Comparison of ENCODE assay signal across 24 cellular contexts in genomic region chr6:158777510-158777909, GRCh38. TPM values are rescaled to one million over a fixed set of nuclear protein-coding genes. Genes with fewer than 3 reads are reported as not detected.
DNase-seq lines count a peak whose midpoint lies in the region; ATAC-seq and TF ChIP-seq lines count a peak whose summit lies in the region.
"Had no signal": no experiment of that assay in that cellular context is flagged by ENCODE, and none has a peak within 500 bp of the region (broad histone marks: within the 10 kb centered on the region; RNA-seq: fewer than 3 reads in every experiment).

No MANE protein-coding gene starts in this region.

- in situ Hi-C loops in transverse colon (cut with MboI; ENCODE audit: low pct_ligation_motif_present in 1 of 4, low pct_unique_long_range_greater_than_20kb in 1 of 4, low sequenced_read_pairs in 3 of 4), result no loop called here
- in situ Hi-C loops in brain microvascular endothelial cell (cut with HindIII; ENCODE audit: low pct_ligation_motif_present, low sequenced_read_pairs), result no loop called here

- no peaks in the 10 kb centered on the region for H3K9me3 Mint-ChIP-seq in activated naive CD4-positive, alpha-beta T cell treated with anti-CD3 and anti-CD28 coated beads for 36 hours
- H3K9me3 Mint-ChIP-seq in activated CD4-positive, alpha-beta memory T cell treated with anti-CD3 and anti-CD28 coated beads, Interleukin-2, amount 10 ng/mL, durations not matched to agents 7 days and 5 days, result no peaks in the 10 kb centered on the region
- H3K9me3 Mint-ChIP-seq: CD14-positive monocyte; T-helper 1 cell treated with Interleukin-12 subunit alpha and Interleukin-12 subunit beta and Interleukin-4 antibody, amounts not matched to agents 30 μg/mL and 1 μg/mL, for 36 hours had no signal

- intact Hi-C loops in activated naive CD4-positive, alpha-beta T cell treated with anti-CD3 and anti-CD28 coated beads for 36 hours (cut with micrococcal nuclease), result no loop called here
- intact Hi-C loops in transverse colon (cut with DNase I; ENCODE audit: low total_unique reads), result no loop called here

- H4K20me1 ChIP-seq in hepatocyte (ENCODE audit: insufficient read depth, poor library complexity, severe bottlenecking), result peaks cover 29% of the 10 kb centered on the region

- no peak for TF ChIP-seq EP300 in transverse colon (IDR thresholded peaks at IDR 0.05; ENCODE audit: low read depth)

- H3K79me2 ChIP-seq in hepatocyte, result peaks cover 90% of the 10 kb centered on the region

- no peak overlapping the region for H2AFZ ChIP-seq in hepatocyte

- peaks cover 50% of the 10 kb centered on the region for H3K4me1 Mint-ChIP-seq in activated naive CD4-positive, alpha-beta T cell treated with anti-CD3 and anti-CD28 coated beads for 36 hours (ENCODE audit: low read depth)
- peaks cover 50% of the 10 kb centered on the region for H3K4me1 Mint-ChIP-seq in activated CD4-positive, alpha-beta memory T cell treated with anti-CD3 and anti-CD28 coated beads, Interleukin-2, amount 10 ng/mL, durations not matched to agents 7 days and 5 days

- peaks cover 64% of the 10 kb centered on the region for H3K36me3 Mint-ChIP-seq in activated naive CD4-positive, alpha-beta T cell treated with anti-CD3 and anti-CD28 coated beads for 36 hours (ENCODE audit: low read depth)
- H3K36me3 Mint-ChIP-seq in activated CD4-positive, alpha-beta memory T cell treated with anti-CD3 and anti-CD28 coated beads, Interleukin-2, amount 10 ng/mL, durations not matched to agents 7 days and 5 days (ENCODE audit: low read depth), result peaks cover 90% of the 10 kb centered on the region

- peaks cover 29% of the 10 kb centered on the region for H3K4me1 ChIP-seq in hepatocyte (ENCODE audit: insufficient read depth)
- H3K4me1 ChIP-seq in transverse colon, result peaks cover 9 to 62% (median 36%) of the 10 kb centered on the region in 4 donors

- no peak for DNase-seq in activated naive CD4-positive, alpha-beta T cell treated with anti-CD3 and anti-CD28 coated beads for 36 hours
- DNase-seq in activated naive CD4-positive, alpha-beta T cell treated with Interleukin-2 at 50 U/mL for 16 hours, result no peak
- DNase-seq in activated CD4-positive, alpha-beta memory T cell treated with anti-CD3 and anti-CD28 coated beads, Interleukin-2, amount 10 ng/mL, durations not matched to agents 7 days and 5 days, result no peak
- DNase-seq in hepatocyte (ENCODE audit: low spot score), result no peak
- no peak for DNase-seq in transverse colon
- DNase-seq in brain microvascular endothelial cell, result no peak
- DNase-seq in NCI-H1417 treated with DMSO at 0.1 percent for 48 hours (lab: John Stamatoyannopoulos, UW), result no peak
- DNase-seq: activated naive CD4-positive, alpha-beta T cell; cortex of kidney; DND-41; hypothalamus; islet precursor cell; lower lobe of right lung; MV-4-11; NCI-H187 treated with DMSO at 0.1 percent for 48 hours; NCI-H226; PC-3; SIG-M5; stimulated activated CD4-positive, alpha-beta T cell treated with anti-CD3 and anti-CD28 coated beads, Interleukin-2, amount 100 ng/mL, for 24 hours had no signal

- peak overlapping the region; percentile 57 for H3K27ac Mint-ChIP-seq in activated naive CD4-positive, alpha-beta T cell treated with anti-CD3 and anti-CD28 coated beads for 36 hours
- peak overlapping the region; percentile 53 for H3K27ac Mint-ChIP-seq in activated CD4-positive, alpha-beta memory T cell treated with anti-CD3 and anti-CD28 coated beads, Interleukin-2, amount 10 ng/mL, durations not matched to agents 7 days and 5 days

- H3K27ac ChIP-seq in hepatocyte (peak overlapping the region; percentile 39), transverse colon (peak overlapping the region; percentile 56 to 71 (median 69)), brain microvascular endothelial cell (no peak overlapping the region)
- H3K27ac ChIP-seq: KMS-11, lower lobe of right lung, vagina had no signal

- H3K27me3 ChIP-seq in hepatocyte, result no peaks in the 10 kb centered on the region
- H3K27me3 ChIP-seq in transverse colon, result no peaks in the 10 kb centered on the region
- no peaks in the 10 kb centered on the region for H3K27me3 ChIP-seq in brain microvascular endothelial cell (replicated peaks)
- H3K27me3 ChIP-seq: vagina had no signal

- POLR2A ChIA-PET in activated CD4-positive, alpha-beta memory T cell treated with anti-CD3 and anti-CD28 coated beads, Interleukin-2, amount 10 ng/mL, durations not matched to agents 7 days and 5 days (lab: Charles Lee), result interaction anchor here (0.9 kb wide), 1 partner anchor 13 kb away, joined by 3 read pairs; no protein-coding TSS in a partner anchor

- no peak for TF ChIP-seq POLR2A in transverse colon (IDR thresholded peaks at IDR 0.05)

- H3K9me3 ChIP-seq in hepatocyte (ENCODE audit: low read depth) (no peaks in the 10 kb centered on the region), transverse colon (no peaks in the 10 kb centered on the region)
- H3K9me3 ChIP-seq: lower lobe of right lung, vagina had no signal

- CTCF ChIA-PET in activated naive CD4-positive, alpha-beta T cell treated with anti-CD3 and anti-CD28 coated beads for 36 hours (lab: Charles Lee), result no interaction called here
- CTCF ChIA-PET in activated CD4-positive, alpha-beta memory T cell treated with anti-CD3 and anti-CD28 coated beads, Interleukin-2, amount 10 ng/mL, durations not matched to agents 7 days and 5 days (lab: Charles Lee), result no interaction called here

- H3K4me2 ChIP-seq in hepatocyte, result no peak overlapping the region
- H3K4me2 ChIP-seq: KMS-11 had no signal

- TF ChIP-seq CTCF in hepatocyte (IDR thresholded peaks at IDR 0.05; ENCODE audit: poor library complexity) (no peak), transverse colon (IDR thresholded peaks at IDR 0.05) (no peak), brain microvascular endothelial cell (IDR thresholded peaks at IDR 0.05; ENCODE audit: low read depth, low read length, missing control alignments) (no peak)

- H3K27me3 Mint-ChIP-seq in activated naive CD4-positive, alpha-beta T cell treated with anti-CD3 and anti-CD28 coated beads for 36 hours (ENCODE audit: low read depth), result no peaks in the 10 kb centered on the region
- no peaks in the 10 kb centered on the region for H3K27me3 Mint-ChIP-seq in activated CD4-positive, alpha-beta memory T cell treated with anti-CD3 and anti-CD28 coated beads, Interleukin-2, amount 10 ng/mL, durations not matched to agents 7 days and 5 days

- H3K4me3 ChIP-seq in hepatocyte (no peak overlapping the region), transverse colon (no peak overlapping the region), brain microvascular endothelial cell (ENCODE audit: low read depth, low read length) (no peak overlapping the region)
- H3K4me3 ChIP-seq: lower lobe of right lung, vagina had no signal

- ATAC-seq in HG02642 (IDR thresholded peaks at IDR 0.05; ENCODE audit: poor library complexity, unreplicated experiment), result no peak
- ATAC-seq: lower lobe of right lung, PC-3 had no signal

- no peak overlapping the region for H3K4me3 Mint-ChIP-seq in activated naive CD4-positive, alpha-beta T cell treated with anti-CD3 and anti-CD28 coated beads for 36 hours
- H3K4me3 Mint-ChIP-seq in activated CD4-positive, alpha-beta memory T cell treated with anti-CD3 and anti-CD28 coated beads, Interleukin-2, amount 10 ng/mL, durations not matched to agents 7 days and 5 days, result no peak overlapping the region
- H3K4me3 Mint-ChIP-seq: CD14-positive monocyte; T-helper 1 cell treated with Interleukin-12 subunit alpha and Interleukin-12 subunit beta and Interleukin-4 antibody, amounts not matched to agents 30 μg/mL and 1 μg/mL, for 36 hours had no signal

- H3K36me3 ChIP-seq in hepatocyte (replicated peaks; ENCODE audit: insufficient read depth, low read depth) (peaks cover 13% of the 10 kb centered on the region), transverse colon (peaks cover 0 to 25% (median 10%) of the 10 kb centered on the region in 4 donors), brain microvascular endothelial cell (replicated peaks) (peaks cover 57% of the 10 kb centered on the region)

- H3K9me2 ChIP-seq in hepatocyte (replicated peaks; ENCODE audit: insufficient read depth), result no peaks in the 10 kb centered on the region

- 97% methylated on average over 3 of the region's 3 CpGs for WGBS in hepatocyte (ENCODE audit: low lambda C conversion rate, missing lambda C conversion rate)
- WGBS in transverse colon (ENCODE audit: low coverage in 1 of 2), 2 donors, result 98 to 100% methylated on average over 2 to 3 of the region's 3 CpGs

RNA-seq across cellular contexts. Expression of gene EZR, which starts 41.7 kb away (rescaled TPM):
- total RNA-seq in activated naive CD4-positive, alpha-beta T cell treated with anti-CD3 and anti-CD28 coated beads for 36 hours, result 100 to 1,000 TPM; 229 to 230 TPM
- total RNA-seq in activated CD4-positive, alpha-beta memory T cell treated with anti-CD3 and anti-CD28 coated beads, Interleukin-2, amount 10 ng/mL, durations not matched to agents 7 days and 5 days, result 100 to 1,000 TPM; 225 to 228 TPM
- total RNA-seq in hepatocyte (395 and 399 TPM in 2 replicates), transverse colon (100 to 1,000 TPM; 149 to 430 (median 319) TPM)
- 616 and 623 TPM in 2 replicates for polyA plus RNA-seq in hepatocyte
